12 cellular contexts compared by ENCODE assay signal in the genomic region with DNA sequence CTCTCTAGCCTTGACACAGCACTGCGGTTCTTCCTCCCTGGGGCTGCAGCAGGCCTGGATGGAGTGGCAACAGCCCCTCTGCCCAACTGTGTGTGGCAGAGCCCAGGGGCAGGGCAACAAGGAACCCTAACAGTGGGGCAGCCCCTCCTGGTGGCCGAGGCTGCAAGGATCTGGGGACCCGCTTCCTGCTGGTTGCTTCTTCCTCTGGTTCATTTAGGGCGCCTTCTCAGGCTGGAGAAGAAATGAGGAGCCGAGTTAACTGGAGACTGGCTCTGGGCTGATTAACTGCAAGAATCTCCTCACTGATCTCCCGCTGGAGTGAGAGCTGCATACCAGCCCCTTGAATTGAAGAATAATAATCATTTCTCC.
DNase-seq lines count a peak whose midpoint lies in the region; ATAC-seq and TF ChIP-seq lines count a peak whose summit lies in the region.
"Had no signal": no experiment of that assay in that cellular context is flagged by ENCODE, and none has a peak within 500 bp of the region (broad histone marks: within the 10 kb centered on the region; RNA-seq: fewer than 3 reads in every experiment).

No MANE protein-coding gene starts in this region.

- H3K4me1 ChIP-seq in esophagus squamous epithelium = peaks cover 0 to 34% (median 15%) of the 10 kb centered on the region in 3 donors

- no peak for ATAC-seq in HG02981 (IDR thresholded peaks at IDR 0.05; ENCODE audit: unreplicated experiment)

- peak overlapping the region; percentile 53 to 62 (median 60) for H3K27ac ChIP-seq in esophagus squamous epithelium
- H3K27ac ChIP-seq: KMS-11 had no signal

- DNase-seq in EH (ENCODE audit: low read depth) = peak; percentile 61
- DNase-seq in NOMO-1 treated with DMSO at 0.1 percent for 48 hours (lab: John Stamatoyannopoulos, UW; ENCODE audit: unreplicated experiment) = peak; percentile 11
- no peak for DNase-seq in esophagus squamous epithelium (lab: John Stamatoyannopoulos, UW)
- DNase-seq in renal cortical epithelial cell (ENCODE audit: low read depth) = peak; percentile 32
- no peak for DNase-seq in retina
- no peak for DNase-seq in NCI-H2081 (lab: John Stamatoyannopoulos, UW)
- DNase-seq in pons (ENCODE audit: low spot score) = no peak
- DNase-seq: activated T-cell treated with anti-CD3 and anti-CD28 coated beads, Interleukin-2, amount 50 U/mL, for 1 hour; DMS79; NCI-H510A had no signal

- TF ChIP-seq POLR2A in esophagus squamous epithelium (IDR thresholded peaks at IDR 0.05) = no peak

- intact Hi-C loops in esophagus squamous epithelium (cut with DNase I) = no loop called here

- peaks cover 0 to 8% (median 0%) of the 10 kb centered on the region in 3 donors for H3K9me3 ChIP-seq in esophagus squamous epithelium

- peak in 1 of 6 experiments; percentile 25 for TF ChIP-seq CTCF in esophagus squamous epithelium (IDR thresholded peaks at IDR 0.05)

- H3K36me3 ChIP-seq in esophagus squamous epithelium = no peaks in the 10 kb centered on the region

- WGBS in esophagus squamous epithelium, 2 donors = 59 to 69% methylated on average over 5 of the region's 6 CpGs

- peaks cover 0 to 8% (median 0%) of the 10 kb centered on the region in 4 donors for H3K27me3 ChIP-seq in esophagus squamous epithelium

- H3K4me3 ChIP-seq in esophagus squamous epithelium = no peak overlapping the region

Comparison
In these comparisons a context has a peak if more than half of its experiments do, and no peak if none do; other contexts are left out.
1. DNase-seq: peak in EH (single experiment), NOMO-1 treated with DMSO at 0.1 percent for 48 hours (single experiment) and renal cortical epithelial cell (single experiment); none in esophagus squamous epithelium (single experiment), retina (single experiment), NCI-H2081 (0 of 2) and pons (single experiment).